ENCODE assay signal across 8 cellular contexts in genomic region chr16:11795887-11796226, GRCh38. TPM values are rescaled to one million over a fixed set of nuclear protein-coding genes. Genes with fewer than 3 reads are reported as not detected.
DNase-seq lines count a peak whose midpoint lies in the region; ATAC-seq and TF ChIP-seq lines count a peak whose summit lies in the region.

No MANE protein-coding gene starts in this region.

- H3K27me3 Mint-ChIP-seq in activated T-helper 17 cell treated with anti-CD3 and anti-CD28 coated beads, Interleukin-2, amount 50 U/mL, for 72 hours, result no peaks in the 10 kb centered on the region
- H3K27me3 Mint-ChIP-seq in stimulated activated naive B cell treated with anti-CD40 and anti-IgM and Interleukin-4, amounts not matched to agents 10 μg/mL and 1 μg/mL and 100 μg/mL, for 72 hours, result no peaks in the 10 kb centered on the region

- H3K4me1 ChIP-seq in HUES48 (ENCODE audit: control insufficient read depth, insufficient read depth, low read length) (peaks cover 9% of the 10 kb centered on the region; the same call in 1 of the 2 replicates), iPS-18a (ENCODE audit: control insufficient read depth, low read depth, low read length) (peaks cover 11% of the 10 kb centered on the region)

- no peak for TF ChIP-seq CTCF in omental fat pad (IDR thresholded peaks at IDR 0.05)

- peak overlapping the region; percentile 78 for H3K27ac Mint-ChIP-seq in activated T-helper 17 cell treated with anti-CD3 and anti-CD28 coated beads, Interleukin-2, amount 50 U/mL, for 72 hours
- H3K27ac Mint-ChIP-seq in stimulated activated naive B cell treated with anti-CD40 and anti-IgM and Interleukin-4, amounts not matched to agents 10 μg/mL and 1 μg/mL and 100 μg/mL, for 72 hours, result peak overlapping the region; percentile 96

- H3K27ac ChIP-seq in HUES48 (ENCODE audit: low read depth, low read length) (peak overlapping the region; percentile 82), iPS-18a (ENCODE audit: low read length) (no peak overlapping the region)

- DNase-seq in stimulated activated naive B cell treated with anti-CD40 and anti-IgM and Interleukin-4, amounts not matched to agents 10 μg/mL and 1 μg/mL and 100 μg/mL, for 72 hours, result no peak
- DNase-seq in AML-193 (lab: John Stamatoyannopoulos, UW) (no peak), HUDEP-2 (lab: John Stamatoyannopoulos, UW; ENCODE audit: unreplicated experiment in 76 of 76) (no peak), omental fat pad (ENCODE audit: low spot score) (no peak)

- no peak for ATAC-seq in activated T-helper 17 cell treated with anti-CD3 and anti-CD28 coated beads, Interleukin-2, amount 50 U/mL, for 72 hours (replicated peaks)
- ATAC-seq in stimulated activated naive B cell treated with anti-CD40 and anti-IgM and Interleukin-4, amounts not matched to agents 10 μg/mL and 1 μg/mL and 100 μg/mL, for 72 hours (replicated peaks), result no peak
- ATAC-seq in omental fat pad (ENCODE audit: low FRiP score), result no peak
- ATAC-seq in activated CD4-positive, CD25-positive, alpha-beta regulatory T cell treated with anti-CD3 and anti-CD28 coated beads, Interleukin-2, amount 50 U/mL, for 24 hours, result no peak

- peak overlapping the region; percentile 93 for H3K4me3 Mint-ChIP-seq in activated T-helper 17 cell treated with anti-CD3 and anti-CD28 coated beads, Interleukin-2, amount 50 U/mL, for 72 hours
- H3K4me3 Mint-ChIP-seq in stimulated activated naive B cell treated with anti-CD40 and anti-IgM and Interleukin-4, amounts not matched to agents 10 μg/mL and 1 μg/mL and 100 μg/mL, for 72 hours, result peak overlapping the region; percentile 83 to 90

- H3K27me3 ChIP-seq in HUES48 (ENCODE audit: control insufficient read depth, insufficient read depth, low read length), result no peaks in the 10 kb centered on the region
- H3K27me3 ChIP-seq in iPS-18a (ENCODE audit: control insufficient read depth, insufficient read depth, low read length), result no peaks in the 10 kb centered on the region

- no peak overlapping the region for H3K9ac ChIP-seq in HUES48 (ENCODE audit: low read depth, low read length)
- peak overlapping the region; percentile 81 for H3K9ac ChIP-seq in iPS-18a (ENCODE audit: low read length)

- peaks cover 45% of the 10 kb centered on the region for H3K36me3 Mint-ChIP-seq in activated T-helper 17 cell treated with anti-CD3 and anti-CD28 coated beads, Interleukin-2, amount 50 U/mL, for 72 hours (ENCODE audit: low read depth)
- H3K36me3 Mint-ChIP-seq in stimulated activated naive B cell treated with anti-CD40 and anti-IgM and Interleukin-4, amounts not matched to agents 10 μg/mL and 1 μg/mL and 100 μg/mL, for 72 hours, result peaks cover 31 to 34% of the 10 kb centered on the region in 2 donors

- peaks cover 59% of the 10 kb centered on the region for H3K4me1 Mint-ChIP-seq in activated T-helper 17 cell treated with anti-CD3 and anti-CD28 coated beads, Interleukin-2, amount 50 U/mL, for 72 hours
- H3K4me1 Mint-ChIP-seq in stimulated activated naive B cell treated with anti-CD40 and anti-IgM and Interleukin-4, amounts not matched to agents 10 μg/mL and 1 μg/mL and 100 μg/mL, for 72 hours, result peaks cover 52 to 86% of the 10 kb centered on the region in 2 donors

- H3K9me3 ChIP-seq in HUES48 (ENCODE audit: control insufficient read depth, insufficient read depth, low read length) (no peaks in the 10 kb centered on the region), iPS-18a (ENCODE audit: control insufficient read depth, low read depth, low read length) (no peaks in the 10 kb centered on the region)

- peak overlapping the region; percentile 91 for H3K4me3 ChIP-seq in HUES48 (ENCODE audit: low read depth, low read length)
- peak overlapping the region; percentile 85 for H3K4me3 ChIP-seq in iPS-18a (ENCODE audit: low read length)

- H3K36me3 ChIP-seq in HUES48 (ENCODE audit: control insufficient read depth, insufficient read depth, low read length) (peaks cover 15% of the 10 kb centered on the region), iPS-18a (ENCODE audit: control insufficient read depth, low read depth, low read length) (peaks cover 5% of the 10 kb centered on the region)

- no peaks in the 10 kb centered on the region for H3K9me3 Mint-ChIP-seq in activated T-helper 17 cell treated with anti-CD3 and anti-CD28 coated beads, Interleukin-2, amount 50 U/mL, for 72 hours
- no peaks in the 10 kb centered on the region for H3K9me3 Mint-ChIP-seq in stimulated activated naive B cell treated with anti-CD40 and anti-IgM and Interleukin-4, amounts not matched to agents 10 μg/mL and 1 μg/mL and 100 μg/mL, for 72 hours

RNA-seq across cellular contexts. Expression of gene ZC3H7A, which starts 1.2 kb away (rescaled TPM):
- 100 to 1,000 TPM in 1 of 2 donors, 10 to 100 TPM in 1; 67.6 to 144 TPM for total RNA-seq in activated T-helper 17 cell treated with anti-CD3 and anti-CD28 coated beads, Interleukin-2, amount 50 U/mL, for 72 hours
- 10 to 100 TPM; 38.0 to 74.7 (median 53.6) TPM for total RNA-seq in omental fat pad

RNA-seq across cellular contexts. Expression of gene TXNDC11, which starts 53.2 kb away (rescaled TPM):
- total RNA-seq in activated T-helper 17 cell treated with anti-CD3 and anti-CD28 coated beads, Interleukin-2, amount 50 U/mL, for 72 hours, result 10 to 100 TPM; 33.8 to 38.6 TPM
- total RNA-seq in omental fat pad, result 10 to 100 TPM; 40.2 to 53.0 (median 49.1) TPM

RNA-seq across cellular contexts. Expression of gene RSL1D1, which starts 55.5 kb away (rescaled TPM):
- 100 to 1,000 TPM; 275 to 288 TPM for total RNA-seq in activated T-helper 17 cell treated with anti-CD3 and anti-CD28 coated beads, Interleukin-2, amount 50 U/mL, for 72 hours
- total RNA-seq in omental fat pad, result 100 to 1,000 TPM; 138 to 269 (median 188) TPM
